In genomic region chr4:67104145-67104544, GRCh38 we compare ENCODE assay signal across 24 cellular contexts.
DNase-seq lines count a peak whose midpoint lies in the region; ATAC-seq and TF ChIP-seq lines count a peak whose summit lies in the region.
"Had no signal": no experiment of that assay in that cellular context is flagged by ENCODE, and none has a peak within 500 bp of the region (broad histone marks: within the 10 kb centered on the region; RNA-seq: fewer than 3 reads in every experiment).

No MANE protein-coding gene starts in this region.

- no peaks in the 10 kb centered on the region for H3K9me3 Mint-ChIP-seq in activated CD4-positive, alpha-beta T cell treated with anti-CD3 and anti-CD28 coated beads, Interleukin-2, amount 10 ng/mL, durations not matched to agents 24 days and 14 days
- no peaks in the 10 kb centered on the region for H3K9me3 Mint-ChIP-seq in WTC11

- TF ChIP-seq CTCF in WTC11 (IDR thresholded peaks at IDR 0.05), result no peak

- no peak overlapping the region for H3K4me3 Mint-ChIP-seq in activated CD4-positive, alpha-beta T cell treated with anti-CD3 and anti-CD28 coated beads, Interleukin-2, amount 10 ng/mL, durations not matched to agents 24 days and 14 days
- no peak overlapping the region for H3K4me3 Mint-ChIP-seq in WTC11
- H3K4me3 Mint-ChIP-seq: CD8-positive, alpha-beta memory T cell; immature natural killer cell; naive thymus-derived CD8-positive, alpha-beta T cell had no signal

- no peaks in the 10 kb centered on the region for H3K36me3 Mint-ChIP-seq in activated CD4-positive, alpha-beta T cell treated with anti-CD3 and anti-CD28 coated beads, Interleukin-2, amount 10 ng/mL, durations not matched to agents 24 days and 14 days (ENCODE audit: low read depth)
- H3K36me3 Mint-ChIP-seq in WTC11, result no peaks in the 10 kb centered on the region
- H3K36me3 Mint-ChIP-seq: CD8-positive, alpha-beta memory T cell; immature natural killer cell; naive thymus-derived CD8-positive, alpha-beta T cell had no signal

- no peak overlapping the region for H3K27ac Mint-ChIP-seq in activated CD4-positive, alpha-beta T cell treated with anti-CD3 and anti-CD28 coated beads, Interleukin-2, amount 10 ng/mL, durations not matched to agents 24 days and 14 days
- H3K27ac Mint-ChIP-seq in WTC11, result no peak overlapping the region
- H3K27ac Mint-ChIP-seq: immature natural killer cell; naive thymus-derived CD8-positive, alpha-beta T cell had no signal

- intact Hi-C loops in activated CD4-positive, alpha-beta T cell treated with anti-CD3 and anti-CD28 coated beads, Interleukin-2, amount 10 ng/mL, durations not matched to agents 24 days and 14 days (cut with micrococcal nuclease), result no loop called here

- H3K27me3 Mint-ChIP-seq in activated CD4-positive, alpha-beta T cell treated with anti-CD3 and anti-CD28 coated beads, Interleukin-2, amount 10 ng/mL, durations not matched to agents 24 days and 14 days, result no peaks in the 10 kb centered on the region
- H3K27me3 Mint-ChIP-seq in WTC11 (ENCODE audit: low read depth), result no peaks in the 10 kb centered on the region
- H3K27me3 Mint-ChIP-seq: CD8-positive, alpha-beta memory T cell; naive thymus-derived CD8-positive, alpha-beta T cell had no signal

- CTCF ChIA-PET in WTC11 (lab: Charles Lee), result interaction anchor here (0.9 to 1.0 kb wide), 2 partner anchors 16 to 101 kb away, joined by 3 to 5 read pairs; no protein-coding TSS in a partner anchor

- ATAC-seq in WTC11, result peak; percentile 46
- ATAC-seq in HG02852 (IDR thresholded peaks at IDR 0.05; ENCODE audit: unreplicated experiment), result no peak
- no peak for ATAC-seq in HG03025 (IDR thresholded peaks at IDR 0.05; ENCODE audit: low FRiP score, unreplicated experiment)
- ATAC-seq: A549; body of pancreas; naive thymus-derived CD8-positive, alpha-beta T cell had no signal

- DNase-seq in activated CD4-positive, alpha-beta T cell treated with anti-CD3 and anti-CD28 coated beads, Interleukin-2, amount 10 ng/mL, durations not matched to agents 24 days and 14 days, result peak; percentile 21
- DNase-seq in activated CD4-positive, alpha-beta T cell treated with anti-CD3 and anti-CD28 coated beads for 4 hours, result no peak
- DNase-seq in WTC11 (ENCODE audit: low spot score) (no peak), myocyte (ENCODE audit: low read depth) (peak; percentile 35), midbrain (lab: John Stamatoyannopoulos, UW) (no peak), GDM1 (lab: John Stamatoyannopoulos, UW) (no peak)
- DNase-seq: activated CD4-positive, alpha-beta T cell treated with anti-CD3 and anti-CD28 coated beads for 1 hour; activated gamma-delta T cell treated with Interleukin-2 at 50 U/mL for 16 hours; body of pancreas; CD8-positive, alpha-beta memory T cell; DMS53; effector CD8-positive, alpha-beta T cell; foreskin fibroblast; immature natural killer cell; naive thymus-derived CD8-positive, alpha-beta T cell; NCI-H1105; NCI-H2029; NCI-H524 treated with DMSO at 0.1 percent for 48 hours; stimulated activated CD4-positive, alpha-beta T cell treated with anti-CD3 and anti-CD28 coated beads, Interleukin-1b, Interleukin-23, amount 100 ng/mL, for 48 hours; T-helper 1 cell; upper lobe of left lung had no signal

- POLR2A ChIA-PET in WTC11 (lab: Charles Lee), result no interaction called here

- H3K4me1 Mint-ChIP-seq in activated CD4-positive, alpha-beta T cell treated with anti-CD3 and anti-CD28 coated beads, Interleukin-2, amount 10 ng/mL, durations not matched to agents 24 days and 14 days, result no peaks in the 10 kb centered on the region
- peaks cover 9% of the 10 kb centered on the region for H3K4me1 Mint-ChIP-seq in WTC11
- H3K4me1 Mint-ChIP-seq: CD8-positive, alpha-beta memory T cell; immature natural killer cell; naive thymus-derived CD8-positive, alpha-beta T cell had no signal

TF ChIP-seq in WTC11, 78 proteins besides CTCF, POLR2A, EP300 and RAD21 (continues in another document):
- TF ChIP-seq NR2C2 (CRISPR knock-in tag; IDR thresholded peaks at IDR 0.05) (no peak), AFF4 (CRISPR knock-in tag; IDR thresholded peaks at IDR 0.05; ENCODE audit: borderline replicate concordance) (no peak), FOXP4 (CRISPR knock-in tag; IDR thresholded peaks at IDR 0.05) (no peak), ZNF219 (CRISPR knock-in tag; IDR thresholded peaks at IDR 0.05; ENCODE audit: borderline replicate concordance) (no peak), MYBL2 (CRISPR knock-in tag; IDR thresholded peaks at IDR 0.05) (no peak), ZNF423 (CRISPR knock-in tag; IDR thresholded peaks at IDR 0.05) (no peak), TP53 (CRISPR knock-in tag; IDR thresholded peaks at IDR 0.05) (no peak), JUN (CRISPR knock-in tag; IDR thresholded peaks at IDR 0.05) (no peak), ZBTB21 (CRISPR knock-in tag; IDR thresholded peaks at IDR 0.05; ENCODE audit: borderline replicate concordance) (no peak), ELF4 (CRISPR knock-in tag; IDR thresholded peaks at IDR 0.05; ENCODE audit: low read depth) (no peak), USF1 (CRISPR knock-in tag; IDR thresholded peaks at IDR 0.05) (no peak), EMX1 (CRISPR knock-in tag; IDR thresholded peaks at IDR 0.05) (no peak), SOX15 (CRISPR knock-in tag; IDR thresholded peaks at IDR 0.05) (no peak), TCF7 (CRISPR knock-in tag; IDR thresholded peaks at IDR 0.05; ENCODE audit: low read depth) (no peak), MAX (CRISPR knock-in tag; IDR thresholded peaks at IDR 0.05) (no peak), ZNF425 (CRISPR knock-in tag; conservative IDR thresholded peaks at IDR 0.05) (no peak)

Comparison
In these comparisons a context has a peak if more than half of its experiments do, and no peak if none do; other contexts are left out.
1. DNase-seq: peak in activated CD4-positive, alpha-beta T cell treated with anti-CD3 and anti-CD28 coated beads, Interleukin-2, amount 10 ng/mL, durations not matched to agents 24 days and 14 days (single experiment) and myocyte (single experiment); none in activated CD4-positive, alpha-beta T cell treated with anti-CD3 and anti-CD28 coated beads for 4 hours (0 of 2), WTC11 (single experiment), midbrain (single experiment) and GDM1 (single experiment).